In the genomic region with DNA sequence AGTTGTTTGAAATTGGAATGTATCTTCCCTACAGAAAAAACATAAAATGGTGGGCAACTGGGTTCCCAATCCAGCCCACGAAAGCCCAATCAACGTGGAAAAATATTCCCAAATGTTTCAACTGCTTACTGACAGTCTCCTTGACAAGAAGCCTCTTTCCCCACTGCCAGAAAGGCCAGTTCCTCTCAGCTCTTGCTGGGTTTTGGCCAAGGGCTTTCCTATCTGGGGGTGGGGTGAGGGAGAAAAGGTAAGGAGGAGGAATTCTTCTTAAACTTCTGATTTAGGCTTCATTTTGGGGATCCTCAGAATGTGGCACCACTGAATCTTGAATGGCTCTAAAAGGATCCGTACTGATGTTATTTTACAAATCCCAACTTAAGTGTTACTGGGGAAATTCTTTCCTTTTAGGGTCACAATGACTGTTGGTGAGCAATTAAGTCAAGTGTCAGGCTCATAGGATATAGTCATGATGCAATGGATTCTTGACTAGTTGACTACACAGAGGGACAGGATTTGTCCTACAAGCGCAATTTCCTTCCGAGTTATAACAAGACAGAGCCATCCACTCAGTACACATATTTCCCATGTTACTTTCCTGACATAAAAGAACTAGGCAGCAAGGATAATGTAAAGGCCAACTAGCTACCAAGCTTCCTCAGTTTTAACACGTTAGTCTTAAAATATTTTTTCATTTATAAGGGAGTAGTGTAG, we compare ENCODE assay signal across 13 cellular contexts.
A peak's percentile ranks its signal among the peaks of the same experiment; 100 is the strongest.
DNase-seq lines count a peak whose midpoint lies in the region; ATAC-seq and TF ChIP-seq lines count a peak whose summit lies in the region.
"Had no signal": no experiment of that assay in that cellular context is flagged by ENCODE, and none has a peak within 500 bp of the region (broad histone marks: within the 10 kb centered on the region; RNA-seq: fewer than 3 reads in every experiment).

No MANE protein-coding gene starts in this region.

- no peak overlapping the region for H3K9ac ChIP-seq in fibroblast of lung (ENCODE audit: insufficient read depth, low read length)

- ATAC-seq in heart left ventricle, result peak in 3 of 4 donors; percentile 12 to 80 (median 38)
- ATAC-seq in upper lobe of right lung, result peak; percentile 21

- H3K4me2 ChIP-seq in OCI-LY7 (ENCODE audit: low read length) (peak overlapping the region; percentile 60), fibroblast of lung (ENCODE audit: extremely low read depth, insufficient read depth, low read length) (peak overlapping the region; percentile 41)
- H3K4me2 ChIP-seq: A549 had no signal

- 66 to 73% (median 71%) methylated on average over 6 of the region's 6 CpGs for WGBS in heart left ventricle, 4 donors

- intact Hi-C loops in heart left ventricle (cut with DNase I) (loop anchor here in 1 of 10 donors (2.0 kb wide), 1 partner anchor 68 kb away; no protein-coding TSS in a partner anchor), cardiac septum (cut with DNase I) (no loop called here), OCI-LY7 (cut with micrococcal nuclease; ENCODE audit: unreplicated experiment) (no loop called here), upper lobe of right lung (cut with DNase I) (no loop called here)

- DNase-seq in heart left ventricle (no peak), cardiac septum (ENCODE audit: low spot score) (no peak), OCI-LY7 (ENCODE audit: low spot score) (no peak), fibroblast of lung (ENCODE audit: low read depth in 2 of 2) (peak in 1 of 2 donors; percentile 83), upper lobe of right lung (no peak), RPMI8226 (no peak), NCI-H1105 treated with DMSO at 0.1 percent for 48 hours (lab: John Stamatoyannopoulos, UW) (no peak)
- DNase-seq in activated CD8-positive, alpha-beta memory T cell treated with anti-CD3 and anti-CD28 coated beads for 24 hours, result no peak
- DNase-seq: cerebellar nuclear complex, NCI-H146, NCI-H524 treated with DMSO at 0.1 percent for 48 hours, small intestine had no signal

- peaks cover 87% of the 10 kb centered on the region for H3K79me2 ChIP-seq in OCI-LY7 (ENCODE audit: insufficient read depth, low read depth, low read length)
- peaks cover 67% of the 10 kb centered on the region for H3K79me2 ChIP-seq in fibroblast of lung (ENCODE audit: control insufficient read depth, insufficient read depth, low read length)

- no peaks in the 10 kb centered on the region for H3K9me2 ChIP-seq in OCI-LY7 (ENCODE audit: insufficient read depth, low read length)

- no peak overlapping the region for H2AFZ ChIP-seq in OCI-LY7 (ENCODE audit: low read length)
- H2AFZ ChIP-seq in fibroblast of lung (ENCODE audit: low read length), result no peak overlapping the region

- peaks cover 0 to 66% (median 36%) of the 10 kb centered on the region in 12 donors for H3K4me1 ChIP-seq in heart left ventricle
- H3K4me1 ChIP-seq in OCI-LY7 (ENCODE audit: insufficient read depth, low read length, poor library complexity, severe bottlenecking), result peaks cover 95% of the 10 kb centered on the region
- H3K4me1 ChIP-seq in fibroblast of lung (ENCODE audit: control insufficient read depth, extremely low read depth, insufficient read depth, low read length), result peaks cover 28% of the 10 kb centered on the region
- H3K4me1 ChIP-seq in upper lobe of right lung, result peaks cover 23% of the 10 kb centered on the region

- no TSS peak for BruUV-seq in OCI-LY7 (replicated peaks; lab: Mats Ljungman, UMichigan)

- no peaks in the 10 kb centered on the region for H3K9me3 ChIP-seq in heart left ventricle
- no peaks in the 10 kb centered on the region for H3K9me3 ChIP-seq in OCI-LY7 (ENCODE audit: low read length)
- no peaks in the 10 kb centered on the region for H3K9me3 ChIP-seq in fibroblast of lung (ENCODE audit: control insufficient read depth, insufficient read depth, low read depth, low read length)
- no peaks in the 10 kb centered on the region for H3K9me3 ChIP-seq in upper lobe of right lung
- H3K9me3 ChIP-seq: A549 had no signal

- no peak for TF ChIP-seq POLR2A in heart left ventricle (IDR thresholded peaks at IDR 0.05)

- H3K27me3 ChIP-seq in heart left ventricle (no peaks in the 10 kb centered on the region), fibroblast of lung (ENCODE audit: control insufficient read depth, insufficient read depth, low read length) (no peaks in the 10 kb centered on the region), upper lobe of right lung (no peaks in the 10 kb centered on the region)

- H4K20me1 ChIP-seq in OCI-LY7 (ENCODE audit: insufficient read depth, low read length), result no peaks in the 10 kb centered on the region
- H4K20me1 ChIP-seq in fibroblast of lung (ENCODE audit: control insufficient read depth, extremely low read depth, insufficient read depth, low read length), result no peaks in the 10 kb centered on the region

- H3K27ac ChIP-seq in heart left ventricle (peak overlapping the region in 7 of 12 donors; percentile 12 to 56 (median 31)), OCI-LY7 (ENCODE audit: low read depth, low read length, poor library complexity, severe bottlenecking) (no peak overlapping the region), fibroblast of lung (ENCODE audit: insufficient read depth, low read length) (peak overlapping the region; percentile 69), upper lobe of right lung (no peak overlapping the region)
- H3K27ac ChIP-seq: A549 had no signal

- TF ChIP-seq CTCF in heart left ventricle (IDR thresholded peaks at IDR 0.05) (no peak), OCI-LY7 (conservative IDR thresholded peaks at IDR 0.05; ENCODE audit: low read length) (no peak), fibroblast of lung (conservative IDR thresholded peaks at IDR 0.05 in 1 of 2, IDR thresholded peaks at IDR 0.05 in 1 of 2; ENCODE audit: low read depth in 1 of 2, low read length in 2 of 2) (no peak), upper lobe of right lung (IDR thresholded peaks at IDR 0.05) (no peak)

- H3K36me3 ChIP-seq in heart left ventricle, result no peaks in the 10 kb centered on the region
- H3K36me3 ChIP-seq in OCI-LY7 (ENCODE audit: insufficient read depth, low read length), result no peaks in the 10 kb centered on the region; the same call in 1 of the 2 replicates
- no peaks in the 10 kb centered on the region for H3K36me3 ChIP-seq in fibroblast of lung (ENCODE audit: control insufficient read depth, insufficient read depth, low read length)
- no peaks in the 10 kb centered on the region for H3K36me3 ChIP-seq in upper lobe of right lung

- POLR2A ChIA-PET in OCI-LY7 (lab: Charles Lee), result interaction anchor here (0.7 to 4.0 kb wide), 7 partner anchors 8 to 878 kb away, joined by 3 to 21 read pairs (median 4); no protein-coding TSS in a partner anchor

- H3K4me3 ChIP-seq in heart left ventricle (no peak overlapping the region), OCI-LY7 (ENCODE audit: low read depth, low read length, poor library complexity, severe bottlenecking) (no peak overlapping the region), fibroblast of lung (replicated peaks in 1 of 4; ENCODE audit: control extremely low read depth in 1 of 4, insufficient read depth in 1 of 4, low read depth in 3 of 4, low read length in 4 of 4) (no peak overlapping the region), upper lobe of right lung (no peak overlapping the region)
- H3K4me3 ChIP-seq: A549 had no signal

- CTCF ChIA-PET in OCI-LY7 (lab: Charles Lee; ENCODE audit: unreplicated experiment), result interaction anchor here (2.5 kb wide), 1 partner anchor 8 kb away, joined by 11 read pairs; no protein-coding TSS in a partner anchor

Comparison
In these comparisons a context has a peak if more than half of its experiments do, and no peak if none do; other contexts are left out.
1. H3K27ac ChIP-seq: peak in heart left ventricle (7 of 12) and fibroblast of lung (single experiment); none in OCI-LY7 (single experiment) and upper lobe of right lung (single experiment).